13 cellular contexts compared by ENCODE assay signal in the genomic region with DNA sequence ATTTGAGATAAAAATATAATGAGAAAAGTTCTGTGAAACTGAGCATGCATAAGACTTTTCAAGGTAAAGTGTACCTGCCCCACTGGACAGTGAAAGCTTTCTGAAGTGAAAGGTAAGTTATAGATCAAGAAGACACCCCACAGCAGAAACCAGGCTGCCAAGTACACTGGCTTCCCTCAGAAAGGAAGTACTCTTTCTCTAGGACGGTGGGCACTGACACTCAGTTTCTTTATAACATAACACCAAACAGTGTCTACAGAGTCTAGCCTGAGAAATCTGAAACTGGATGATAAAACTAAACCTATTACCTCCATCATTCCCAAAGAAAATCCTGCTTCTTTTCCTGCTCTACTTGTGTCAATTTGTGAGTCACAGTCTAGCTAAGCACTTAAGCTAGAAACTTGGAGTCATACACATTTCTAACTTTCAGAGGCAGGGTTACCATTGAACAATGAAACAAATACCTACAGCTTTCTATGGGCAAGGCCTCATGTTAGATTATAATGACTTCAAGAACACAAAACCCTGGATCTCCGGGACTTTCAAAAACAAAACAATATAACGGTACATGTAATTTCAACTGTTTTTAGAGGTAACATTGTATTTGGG.
DNase-seq lines count a peak whose midpoint lies in the region; ATAC-seq and TF ChIP-seq lines count a peak whose summit lies in the region.
"Had no signal": no experiment of that assay in that cellular context is flagged by ENCODE, and none has a peak within 500 bp of the region (broad histone marks: within the 10 kb centered on the region; RNA-seq: fewer than 3 reads in every experiment).

No MANE protein-coding gene starts in this region.

- WGBS in upper lobe of left lung, 2 donors, result 73 to 82% methylated on average over 3 of the region's 3 CpGs

- peak overlapping the region; percentile 37 for H3K27ac Mint-ChIP-seq in activated naive CD4-positive, alpha-beta T cell treated with anti-CD3 and anti-CD28 coated beads for 36 hours
- peak overlapping the region; percentile 79 for H3K27ac Mint-ChIP-seq in activated T-helper 1 cell treated with anti-CD3 and anti-CD28 coated beads, Interleukin-12 subunit alpha, Interleukin-12 subunit beta, Interleukin-2, Interleukin-4 antibody, amounts not matched to agents 30 ng/mL and 10 ng/mL and 1 ng/mL, durations not matched to agents 14 hours and 24 hours and 36 hours
- no peak overlapping the region for H3K27ac Mint-ChIP-seq in MCF 10A (ENCODE audit: low read depth, unreplicated experiment)

- no peak overlapping the region for H3K4me3 Mint-ChIP-seq in activated naive CD4-positive, alpha-beta T cell treated with anti-CD3 and anti-CD28 coated beads for 36 hours
- H3K4me3 Mint-ChIP-seq in activated T-helper 1 cell treated with anti-CD3 and anti-CD28 coated beads, Interleukin-12 subunit alpha, Interleukin-12 subunit beta, Interleukin-2, Interleukin-4 antibody, amounts not matched to agents 30 ng/mL and 10 ng/mL and 1 ng/mL, durations not matched to agents 14 hours and 24 hours and 36 hours, result peak overlapping the region; percentile 50
- H3K4me3 Mint-ChIP-seq in MCF 10A (ENCODE audit: unreplicated experiment), result no peak overlapping the region

- H3K9me3 Mint-ChIP-seq in activated naive CD4-positive, alpha-beta T cell treated with anti-CD3 and anti-CD28 coated beads for 36 hours, result peaks cover 10% of the 10 kb centered on the region
- peaks cover 16% of the 10 kb centered on the region for H3K9me3 Mint-ChIP-seq in activated T-helper 1 cell treated with anti-CD3 and anti-CD28 coated beads, Interleukin-12 subunit alpha, Interleukin-12 subunit beta, Interleukin-2, Interleukin-4 antibody, amounts not matched to agents 30 ng/mL and 10 ng/mL and 1 ng/mL, durations not matched to agents 14 hours and 24 hours and 36 hours
- no peaks in the 10 kb centered on the region for H3K9me3 Mint-ChIP-seq in MCF 10A (ENCODE audit: unreplicated experiment)

- DNase-seq in activated naive CD4-positive, alpha-beta T cell treated with anti-CD3 and anti-CD28 coated beads for 36 hours, result no peak
- DNase-seq in activated naive CD4-positive, alpha-beta T cell treated with Interleukin-2 at 50 U/mL for 16 hours, result no peak
- DNase-seq in activated T-helper 1 cell treated with anti-CD3 and anti-CD28 coated beads, Interleukin-12 subunit alpha, Interleukin-12 subunit beta, Interleukin-2, Interleukin-4 antibody, amounts not matched to agents 30 ng/mL and 10 ng/mL and 1 ng/mL, durations not matched to agents 14 hours and 24 hours and 36 hours (ENCODE audit: low spot score), result no peak
- DNase-seq in upper lobe of left lung (no peak), D341Med (ENCODE audit: low spot score) (no peak), MCF 10A (ENCODE audit: unreplicated experiment) (no peak)
- DNase-seq in stimulated activated CD4-positive, alpha-beta T cell treated with anti-CD3 and anti-CD28 coated beads, Interleukin-4, amount 100 ng/mL, for 4 hours, result no peak
- DNase-seq: Karpas-422, sigmoid colon had no signal

- peaks cover 0 to 43% (median 26%) of the 10 kb centered on the region in 4 donors for H3K36me3 ChIP-seq in upper lobe of left lung

- ATAC-seq in HG03097 (IDR thresholded peaks at IDR 0.05; ENCODE audit: low FRiP score, unreplicated experiment) (peak; percentile 23), upper lobe of left lung (ENCODE audit: low FRiP score in 2 of 2) (no peak)
- ATAC-seq: SK-N-SH treated with all-trans-retinoic acid at 6 μM for 48 hours had no signal

- intact Hi-C loops in activated naive CD4-positive, alpha-beta T cell treated with anti-CD3 and anti-CD28 coated beads for 36 hours (cut with micrococcal nuclease), result loop anchor here (2.0 to 5.0 kb wide), 7 partner anchors 84 to 870 kb away; partner anchors contain the start of genes CPLANE1, NADK2, NIPBL and NUP155
- intact Hi-C loops in activated T-helper 1 cell treated with anti-CD3 and anti-CD28 coated beads, Interleukin-12 subunit alpha, Interleukin-12 subunit beta, Interleukin-2, Interleukin-4 antibody, amounts not matched to agents 30 ng/mL and 10 ng/mL and 1 ng/mL, durations not matched to agents 14 hours and 24 hours and 36 hours (cut with micrococcal nuclease), result loop anchor here (1.0 to 5.0 kb wide), 7 partner anchors 56 to 625 kb away; partner anchors contain the start of genes CPLANE1 and NIPBL
- intact Hi-C loops in MCF 10A (cut with micrococcal nuclease), result no loop called here

- H3K4me1 ChIP-seq in upper lobe of left lung, result peaks cover 4 to 11% (median 10%) of the 10 kb centered on the region in 4 donors
- H3K4me1 ChIP-seq: esophagus muscularis mucosa, sigmoid colon had no signal

- no peak overlapping the region for H3K4me3 ChIP-seq in upper lobe of left lung
- H3K4me3 ChIP-seq: cardiac muscle cell, esophagus muscularis mucosa, sigmoid colon had no signal

- peaks cover 32% of the 10 kb centered on the region for H3K36me3 Mint-ChIP-seq in activated naive CD4-positive, alpha-beta T cell treated with anti-CD3 and anti-CD28 coated beads for 36 hours (ENCODE audit: low read depth)
- H3K36me3 Mint-ChIP-seq in activated T-helper 1 cell treated with anti-CD3 and anti-CD28 coated beads, Interleukin-12 subunit alpha, Interleukin-12 subunit beta, Interleukin-2, Interleukin-4 antibody, amounts not matched to agents 30 ng/mL and 10 ng/mL and 1 ng/mL, durations not matched to agents 14 hours and 24 hours and 36 hours (ENCODE audit: low read depth), result peaks cover 33% of the 10 kb centered on the region
- peaks cover 56% of the 10 kb centered on the region for H3K36me3 Mint-ChIP-seq in MCF 10A (ENCODE audit: insufficient read depth, unreplicated experiment)

- CTCF ChIA-PET in activated naive CD4-positive, alpha-beta T cell treated with anti-CD3 and anti-CD28 coated beads for 36 hours (lab: Charles Lee), result interaction anchor here (1.0 kb wide), 1 partner anchor 9 kb away, joined by 3 read pairs; no protein-coding TSS in a partner anchor
- CTCF ChIA-PET in MCF 10A (lab: Yijun Ruan, JAX), result interaction anchor here (0.6 to 0.8 kb wide), 2 partner anchors 66 to 85 kb away, joined by 3 to 4 read pairs; no protein-coding TSS in a partner anchor

- TF ChIP-seq CTCF in upper lobe of left lung (IDR thresholded peaks at IDR 0.05) (no peak), MCF 10A (IDR thresholded peaks at IDR 0.05; ENCODE audit: unreplicated experiment) (no peak)

- H3K9me3 ChIP-seq in upper lobe of left lung, result no peaks in the 10 kb centered on the region
- H3K9me3 ChIP-seq: esophagus muscularis mucosa, sigmoid colon had no signal

- no peaks in the 10 kb centered on the region for H3K27me3 ChIP-seq in upper lobe of left lung
- H3K27me3 ChIP-seq: cardiac muscle cell, esophagus muscularis mucosa, sigmoid colon had no signal

- no peak for TF ChIP-seq EP300 in upper lobe of left lung (IDR thresholded peaks at IDR 0.05)

- peak overlapping the region; percentile 12 to 50 (median 24) for H3K27ac ChIP-seq in upper lobe of left lung
- H3K27ac ChIP-seq: cardiac muscle cell, esophagus muscularis mucosa, sigmoid colon had no signal

- H3K4me1 Mint-ChIP-seq in activated naive CD4-positive, alpha-beta T cell treated with anti-CD3 and anti-CD28 coated beads for 36 hours (ENCODE audit: low read depth), result peaks cover 37% of the 10 kb centered on the region
- peaks cover 42% of the 10 kb centered on the region for H3K4me1 Mint-ChIP-seq in activated T-helper 1 cell treated with anti-CD3 and anti-CD28 coated beads, Interleukin-12 subunit alpha, Interleukin-12 subunit beta, Interleukin-2, Interleukin-4 antibody, amounts not matched to agents 30 ng/mL and 10 ng/mL and 1 ng/mL, durations not matched to agents 14 hours and 24 hours and 36 hours (ENCODE audit: low read depth)
- H3K4me1 Mint-ChIP-seq in MCF 10A (ENCODE audit: insufficient read depth, unreplicated experiment), result no peaks in the 10 kb centered on the region

- BruUV-seq in MCF 10A (replicated peaks; lab: Mats Ljungman, UMichigan), result no TSS peak

- TF ChIP-seq POLR2A in upper lobe of left lung (IDR thresholded peaks at IDR 0.05), result no peak

- H3K27me3 Mint-ChIP-seq in activated naive CD4-positive, alpha-beta T cell treated with anti-CD3 and anti-CD28 coated beads for 36 hours (ENCODE audit: low read depth), result peaks cover 13% of the 10 kb centered on the region
- no peaks in the 10 kb centered on the region for H3K27me3 Mint-ChIP-seq in activated T-helper 1 cell treated with anti-CD3 and anti-CD28 coated beads, Interleukin-12 subunit alpha, Interleukin-12 subunit beta, Interleukin-2, Interleukin-4 antibody, amounts not matched to agents 30 ng/mL and 10 ng/mL and 1 ng/mL, durations not matched to agents 14 hours and 24 hours and 36 hours (ENCODE audit: insufficient read depth)
- H3K27me3 Mint-ChIP-seq in MCF 10A (ENCODE audit: insufficient read depth, unreplicated experiment), result no peaks in the 10 kb centered on the region

- POLR2A ChIA-PET in MCF 10A (lab: Yijun Ruan, JAX), result no interaction called here
